17 cellular contexts compared by ENCODE assay signal in genomic region chr11:86596861-86597632, GRCh38.
A peak's percentile ranks its signal among the peaks of the same experiment; 100 is the strongest.
DNase-seq lines count a peak whose midpoint lies in the region; ATAC-seq, FAIRE-seq and TF ChIP-seq lines count a peak whose summit lies in the region.
"Had no signal": no experiment of that assay in that cellular context is flagged by ENCODE, and none has a peak within 500 bp of the region (broad histone marks: within the 10 kb centered on the region; RNA-seq: fewer than 3 reads in every experiment).

No MANE protein-coding gene starts in this region.

- ATAC-seq in HG02588 (IDR thresholded peaks at IDR 0.05; ENCODE audit: unreplicated experiment) (no peak), GM18909 (IDR thresholded peaks at IDR 0.05; ENCODE audit: poor library complexity, unreplicated experiment) (no peak)
- ATAC-seq: activated CD8-positive, alpha-beta memory T cell treated with anti-CD3 and anti-CD28 coated beads, Interleukin-2, amount 10 ng/mL, durations not matched to agents 7 days and 5 days had no signal

- H3K9me3 ChIP-seq in endothelial cell of umbilical vein (replicated peaks; ENCODE audit: control insufficient read depth, insufficient read depth, low read length) = no peaks in the 10 kb centered on the region
- H3K9me3 ChIP-seq in neuronal stem cell (replicated peaks in 1 of 2; ENCODE audit: control insufficient read depth in 2 of 2, insufficient read depth in 1 of 2, low read depth in 1 of 2, low read length in 2 of 2) = peaks cover 5 to 19% of the 10 kb centered on the region in 2 donors
- H3K9me3 ChIP-seq in uterus = no peaks in the 10 kb centered on the region
- H3K9me3 ChIP-seq: Peyer's patch had no signal

- TF ChIP-seq CTCF in endothelial cell of umbilical vein (IDR thresholded peaks at IDR 0.05; ENCODE audit: extremely low read depth in 1 of 2, insufficient read depth in 1 of 2, low read depth in 1 of 2, low read length in 2 of 2) (no peak), uterus (IDR thresholded peaks at IDR 0.05) (no peak)

- DNase-seq in GM04503 (ENCODE audit: low read depth) (peak; percentile 18), NOMO-1 treated with DMSO at 0.1 percent for 48 hours (lab: John Stamatoyannopoulos, UW; ENCODE audit: unreplicated experiment) (peak; percentile 26), endothelial cell of umbilical vein (ENCODE audit: low read depth, low spot score) (peak; percentile 95), neuronal stem cell (ENCODE audit: low spot score) (no peak), uterus (no peak), retina (no peak)
- DNase-seq: activated CD8-positive, alpha-beta memory T cell treated with anti-CD3 and anti-CD28 coated beads, Interleukin-2, amount 10 ng/mL, durations not matched to agents 7 days and 5 days; activated naive CD8-positive, alpha-beta T cell treated with anti-CD3 and anti-CD28 coated beads, Interleukin-2, amount 10 ng/mL, durations not matched to agents 7 days and 5 days; CD8-positive, alpha-beta memory T cell; GM23248; NCI-H1436; Peyer's patch; stimulated activated CD4-positive, alpha-beta T cell treated with anti-CD3 and anti-CD28 coated beads, Interleukin-2, amount 100 ng/mL, for 48 hours; stimulated activated naive CD4-positive, alpha-beta T cell treated with Interleukin-2 at 50 U/mL for 16 hours; T-helper 9 cell had no signal

- peak overlapping the region; percentile 72 for H2AK5ac ChIP-seq in neuronal stem cell (ENCODE audit: low read depth, low read length)

- POLR2A ChIA-PET in endothelial cell of umbilical vein (lab: Charles Lee) = no interaction called here

- no peaks in the 10 kb centered on the region for H3K27me3 ChIP-seq in endothelial cell of umbilical vein (ENCODE audit: control insufficient read depth in 2 of 2, insufficient read depth in 2 of 2, low read length in 2 of 2)
- H3K27me3 ChIP-seq in neuronal stem cell (ENCODE audit: control insufficient read depth in 3 of 3, insufficient read depth in 3 of 3, low read depth in 1 of 3, low read length in 3 of 3) = no peaks in the 10 kb centered on the region
- H3K27me3 ChIP-seq in uterus = no peaks in the 10 kb centered on the region
- H3K27me3 ChIP-seq: Peyer's patch had no signal

- H2BK12ac ChIP-seq in neuronal stem cell (ENCODE audit: low read length) = no peak overlapping the region

- no peak overlapping the region for H3K4me3 ChIP-seq in endothelial cell of umbilical vein (replicated peaks in 1 of 3; ENCODE audit: insufficient read depth in 1 of 3, low read depth in 1 of 3, low read length in 3 of 3)
- H3K4me3 ChIP-seq in neuronal stem cell (ENCODE audit: low read length in 2 of 2) = no peak overlapping the region
- H3K4me3 ChIP-seq in uterus = no peak overlapping the region
- H3K4me3 ChIP-seq: GM23248, Peyer's patch had no signal

- H4K91ac ChIP-seq in neuronal stem cell (ENCODE audit: low read depth, low read length, poor library complexity) = no peak overlapping the region

- TSS peak; percentile 67 for BruUV-seq in endothelial cell of umbilical vein (replicated peaks; lab: Mats Ljungman, UMichigan)

- TF ChIP-seq POLR2A in endothelial cell of umbilical vein (IDR thresholded peaks at IDR 0.05; ENCODE audit: low read depth, low read length) (no peak), uterus (IDR thresholded peaks at IDR 0.05) (no peak)

- no CpG with 5 or more reads among the region's 6 CpGs for WGBS in neuronal stem cell (ENCODE audit: extremely low coverage in 2 of 2, insufficient read length in 2 of 2, insufficient replicate concordance in 1 of 2), 2 donors

- H2BK5ac ChIP-seq in neuronal stem cell (ENCODE audit: low read length) = no peak overlapping the region

- H3K4me2 ChIP-seq in endothelial cell of umbilical vein (ENCODE audit: insufficient read depth, low read length) (no peak overlapping the region), neuronal stem cell (ENCODE audit: insufficient read depth, low read length, poor library complexity, severe bottlenecking) (no peak overlapping the region)

- no peaks in the 10 kb centered on the region for H4K20me1 ChIP-seq in endothelial cell of umbilical vein (replicated peaks; ENCODE audit: control insufficient read depth, extremely low read depth, insufficient read depth, low read length)

- dilution Hi-C loops in endothelial cell of umbilical vein (cut with MboI; ENCODE audit: extremely low pct_ligation_motif_present, low sequenced_read_pairs) = loop anchor here (25.0 kb wide), 1 partner anchor 110 kb away; no protein-coding TSS in a partner anchor

- no peak overlapping the region for H3K9ac ChIP-seq in endothelial cell of umbilical vein (replicated peaks; ENCODE audit: extremely low read depth, insufficient read depth, low read length)
- H3K9ac ChIP-seq in neuronal stem cell (ENCODE audit: low read depth, low read length, poor library complexity) = no peak overlapping the region
- H3K9ac ChIP-seq: GM23248 had no signal

- H2BK15ac ChIP-seq in neuronal stem cell (ENCODE audit: low read length) = peak overlapping the region; percentile 59

- no peak overlapping the region for H4K8ac ChIP-seq in neuronal stem cell (ENCODE audit: low read depth, low read length)

- no peak overlapping the region for H3K4ac ChIP-seq in neuronal stem cell (ENCODE audit: low read length)

- no peak overlapping the region for H3K14ac ChIP-seq in neuronal stem cell (ENCODE audit: low read length)

- FAIRE-seq in endothelial cell of umbilical vein (lab: Jason Lieb, UNC) = no peak

- peaks cover 5% of the 10 kb centered on the region for H3K79me1 ChIP-seq in neuronal stem cell (ENCODE audit: low read depth, low read length)

- no peaks in the 10 kb centered on the region for H3K79me2 ChIP-seq in endothelial cell of umbilical vein (ENCODE audit: control insufficient read depth, insufficient read depth, low read length)

- H2AFZ ChIP-seq in endothelial cell of umbilical vein (ENCODE audit: low read depth, low read length) = no peak overlapping the region
- no peak overlapping the region for H2AFZ ChIP-seq in neuronal stem cell (ENCODE audit: low read length)
- H2AFZ ChIP-seq: GM23248 had no signal

- H3K27ac ChIP-seq in endothelial cell of umbilical vein (ENCODE audit: insufficient read depth, low read depth, low read length) (peak overlapping the region; percentile 44), neuronal stem cell (replicated peaks; ENCODE audit: low read length) (no peak overlapping the region), uterus (no peak overlapping the region)
- H3K27ac ChIP-seq: GM23248, Peyer's patch had no signal

- CTCF ChIA-PET in endothelial cell of umbilical vein (lab: Charles Lee) = interaction anchor here (7.0 kb wide), 1 partner anchor 10 kb away, joined by 67 read pairs; no protein-coding TSS in a partner anchor

- intact Hi-C loops in endothelial cell of umbilical vein (cut with micrococcal nuclease) = no loop called here
- intact Hi-C loops in uterus (cut with DNase I; ENCODE audit: low total_unique reads) = no loop called here

- H3K36me3 ChIP-seq in endothelial cell of umbilical vein (ENCODE audit: control insufficient read depth in 2 of 2, extremely low read depth in 1 of 2, insufficient read depth in 2 of 2, low read length in 2 of 2) = no peaks in the 10 kb centered on the region
- no peaks in the 10 kb centered on the region for H3K36me3 ChIP-seq in neuronal stem cell (replicated peaks in 1 of 2; ENCODE audit: control insufficient read depth in 2 of 2, insufficient read depth in 2 of 2, low read length in 2 of 2)
- no peaks in the 10 kb centered on the region for H3K36me3 ChIP-seq in uterus
- H3K36me3 ChIP-seq: Peyer's patch had no signal

- peak overlapping the region; percentile 84 for H3K18ac ChIP-seq in neuronal stem cell (ENCODE audit: low read length)

- H2BK120ac ChIP-seq in neuronal stem cell (ENCODE audit: low read depth, low read length) = no peak overlapping the region

- no peaks in the 10 kb centered on the region for H3K9me1 ChIP-seq in endothelial cell of umbilical vein (replicated peaks; ENCODE audit: control insufficient read depth, extremely low read depth, insufficient read depth, low read length)

- H3K4me1 ChIP-seq in endothelial cell of umbilical vein (ENCODE audit: control insufficient read depth, extremely low read depth, insufficient read depth, low read length) (peaks cover 43% of the 10 kb centered on the region), neuronal stem cell (ENCODE audit: control insufficient read depth in 2 of 2, insufficient read depth in 1 of 2, low read depth in 1 of 2, low read length in 2 of 2) (peaks cover 23 to 32% of the 10 kb centered on the region in 2 donors), uterus (peaks cover 0 to 12% of the 10 kb centered on the region in 2 donors)

- H3K23ac ChIP-seq in neuronal stem cell (ENCODE audit: low read depth, low read length, poor library complexity) = no peak overlapping the region

TF ChIP-seq in endothelial cell of umbilical vein, 7 proteins besides CTCF, POLR2A, EP300 and RAD21:
- no peak for TF ChIP-seq FOS (IDR thresholded peaks at IDR 0.05; ENCODE audit: borderline replicate concordance, insufficient read depth, low read length)
- TF ChIP-seq MAX (IDR thresholded peaks at IDR 0.05; ENCODE audit: insufficient read depth, insufficient read length) = peak; percentile 54

Comparison
In these comparisons a context has a peak if more than half of its experiments do, and no peak if none do; other contexts are left out.
1. DNase-seq: peak in GM04503 (single experiment), NOMO-1 treated with DMSO at 0.1 percent for 48 hours (single experiment) and endothelial cell of umbilical vein (single experiment); none in neuronal stem cell (single experiment), uterus (0 of 2) and retina (single experiment).